In genomic region chr7:42880392-42880791, GRCh38 we compare ENCODE assay signal across 22 cellular contexts. TPM values are rescaled to one million over a fixed set of nuclear protein-coding genes. Genes with fewer than 3 reads are reported as not detected.
A peak's percentile ranks its signal among the peaks of the same experiment; 100 is the strongest.
DNase-seq lines count a peak whose midpoint lies in the region; ATAC-seq, FAIRE-seq and TF ChIP-seq lines count a peak whose summit lies in the region.
"Had no signal": no experiment of that assay in that cellular context is flagged by ENCODE, and none has a peak within 500 bp of the region (broad histone marks: within the 10 kb centered on the region; RNA-seq: fewer than 3 reads in every experiment).

No MANE protein-coding gene starts in this region.

- TF ChIP-seq CTCF in foreskin keratinocyte (conservative IDR thresholded peaks at IDR 0.05) (no peak), D721Med (IDR thresholded peaks at IDR 0.05; ENCODE audit: insufficient read depth, missing control alignments) (no peak), natural killer cell (IDR thresholded peaks at IDR 0.05) (no peak)

- no peaks in the 10 kb centered on the region for H3K9me3 Mint-ChIP-seq in natural killer cell
- H3K9me3 Mint-ChIP-seq: CD4-positive, alpha-beta T cell; CD8-positive, alpha-beta memory T cell had no signal

- no peaks in the 10 kb centered on the region for H3K4me1 Mint-ChIP-seq in natural killer cell
- H3K4me1 Mint-ChIP-seq: CD8-positive, alpha-beta memory T cell had no signal

- no peak overlapping the region for H3K27ac Mint-ChIP-seq in natural killer cell
- H3K27ac Mint-ChIP-seq: CD14-positive monocyte; CD4-positive, alpha-beta T cell; CD8-positive, alpha-beta memory T cell; GM23338; H9 had no signal

- no peak overlapping the region for H3K27ac ChIP-seq in SK-N-MC
- H3K27ac ChIP-seq in foreskin keratinocyte, result no peak overlapping the region
- H3K27ac ChIP-seq: 22Rv1; A549; BLaER1 treated with 17β-estradiol and CSF1 and Interleukin-3, amounts not matched to agents 10 nM and 100 nM had no signal

- no peaks in the 10 kb centered on the region for H3K9me3 ChIP-seq in SK-N-MC (ENCODE audit: low read depth, low read length)
- H3K9me3 ChIP-seq: A549, BE2C had no signal

- H3K27me3 Mint-ChIP-seq in natural killer cell (ENCODE audit: low read depth in 2 of 2), result peaks cover 0 to 21% of the 10 kb centered on the region in 2 donors

- FAIRE-seq in A204.1 (lab: Jason Lieb, UNC) (peak; percentile 55), islet of Langerhans (lab: Jason Lieb, UNC) (peak; percentile 77), D721Med (lab: Jason Lieb, UNC) (no peak)
- FAIRE-seq: A549, GM12891, GM18507 had no signal

- H3K9ac ChIP-seq in SK-N-MC (ENCODE audit: insufficient read length), result no peak overlapping the region
- H3K9ac ChIP-seq: BLaER1 treated with 17β-estradiol and CSF1 and Interleukin-3, amounts not matched to agents 10 nM and 100 nM had no signal

- no peaks in the 10 kb centered on the region for H3K4me1 ChIP-seq in foreskin keratinocyte
- H3K4me1 ChIP-seq: BE2C had no signal

- no peak for ATAC-seq in foreskin keratinocyte
- no peak for ATAC-seq in natural killer cell
- ATAC-seq: A549, GM23338 had no signal

- H3K36me3 ChIP-seq in SK-N-MC (ENCODE audit: insufficient read depth, low read length), result no peaks in the 10 kb centered on the region
- H3K36me3 ChIP-seq: BE2C had no signal

- peak overlapping the region; percentile 10; the same call in 1 of the 2 replicates for H3K4me3 ChIP-seq in SK-N-MC
- H3K4me3 ChIP-seq: A549; BLaER1 treated with 17β-estradiol and CSF1 and Interleukin-3, amounts not matched to agents 10 nM and 100 nM; GM23338 had no signal

- DNase-seq in SK-N-MC (ENCODE audit: low read depth, low spot score), result peak; percentile 62
- no peak for DNase-seq in foreskin keratinocyte
- no peak for DNase-seq in D721Med (ENCODE audit: insufficient read length, low spot score)
- no peak for DNase-seq in natural killer cell
- DNase-seq: ACHN; AML-193; BE2C; CD4-positive, alpha-beta T cell; CD8-positive, alpha-beta memory T cell; DMS53; DMS79 treated with DMSO at 0.1 percent for 48 hours; GF-D8; H9 had no signal

- intact Hi-C loops in natural killer cell (cut with micrococcal nuclease), result no loop called here

- H3K27me3 ChIP-seq in foreskin keratinocyte, result no peaks in the 10 kb centered on the region
- H3K27me3 ChIP-seq: BE2C; BLaER1 treated with 17β-estradiol and CSF1 and Interleukin-3, amounts not matched to agents 10 nM and 100 nM had no signal

- H3K4me3 Mint-ChIP-seq in natural killer cell, result no peak overlapping the region
- H3K4me3 Mint-ChIP-seq: CD14-positive monocyte; CD4-positive, alpha-beta T cell; CD8-positive, alpha-beta memory T cell; GM23338; H9 had no signal

- no peaks in the 10 kb centered on the region for H3K36me3 Mint-ChIP-seq in natural killer cell
- H3K36me3 Mint-ChIP-seq: CD14-positive monocyte; CD8-positive, alpha-beta memory T cell had no signal

RNA-seq across cellular contexts. Expression of gene C7orf25, which starts 31.5 kb away (rescaled TPM):
- 3.4 and 4.3 TPM in 2 replicates for total RNA-seq in foreskin keratinocyte
- polyA plus RNA-seq in foreskin keratinocyte, result 1.0 and 1.1 TPM in 2 replicates
- total RNA-seq in natural killer cell, result 1 to 10 TPM; 3.9 to 5.2 (median 5.1) TPM

RNA-seq across cellular contexts. Expression of gene PSMA2, which starts 51.6 kb away (rescaled TPM):
- total RNA-seq in foreskin keratinocyte (180 and 185 TPM in 2 replicates), natural killer cell (10 to 100 TPM; 46.5 to 55.6 (median 48.3) TPM)
- polyA plus RNA-seq in foreskin keratinocyte, result 290 and 305 TPM in 2 replicates

RNA-seq across cellular contexts. Expression of gene MRPL32, which starts 51.8 kb away (rescaled TPM):
- total RNA-seq in foreskin keratinocyte (92.8 and 104 TPM in 2 replicates), natural killer cell (10 to 100 TPM; 22.5 to 36.9 (median 32.6) TPM)
- polyA plus RNA-seq in foreskin keratinocyte, result 99.4 and 114 TPM in 2 replicates
